10 cellular contexts compared by ENCODE assay signal in genomic region chr20:17559338-17559737, GRCh38. TPM values are rescaled to one million over a fixed set of nuclear protein-coding genes. Genes with fewer than 3 reads are reported as not detected.
DNase-seq lines count a peak whose midpoint lies in the region; ATAC-seq and TF ChIP-seq lines count a peak whose summit lies in the region.
"Had no signal": no experiment of that assay in that cellular context is flagged by ENCODE, and none has a peak within 500 bp of the region (broad histone marks: within the 10 kb centered on the region; RNA-seq: fewer than 3 reads in every experiment).

No MANE protein-coding gene starts in this region.

- intact Hi-C loops in prostate gland (cut with DNase I) = no loop called here

- H3K27ac ChIP-seq in epithelial cell of prostate (peak overlapping the region; percentile 99), prostate gland (peak overlapping the region; percentile 83)

- peaks cover 3% of the 10 kb centered on the region for H3K27me3 Mint-ChIP-seq in stimulated activated naive CD8-positive, alpha-beta T cell treated with anti-CD3 and anti-CD28 coated beads, Interleukin-15, Interleukin-2, amounts not matched to agents 100 ng/mL and 50 ng/mL, for 24 hours
- no peaks in the 10 kb centered on the region for H3K27me3 Mint-ChIP-seq in stimulated activated naive CD8-positive, alpha-beta T cell treated with anti-CD3 and anti-CD28 coated beads, Interleukin-15, amount 100 ng/mL, for 72 hours

- H3K36me3 ChIP-seq in prostate gland = no peaks in the 10 kb centered on the region

- peaks cover 14% of the 10 kb centered on the region for H3K4me1 ChIP-seq in prostate gland (replicated peaks)

- no peak for TF ChIP-seq POLR2A in prostate gland (IDR thresholded peaks at IDR 0.05)

- TF ChIP-seq CTCF in prostate gland (IDR thresholded peaks at IDR 0.05) = no peak

- H3K27me3 ChIP-seq in prostate gland (replicated peaks; ENCODE audit: insufficient read depth) = no peaks in the 10 kb centered on the region

- H3K9me3 Mint-ChIP-seq in stimulated activated naive CD8-positive, alpha-beta T cell treated with anti-CD3 and anti-CD28 coated beads, Interleukin-15, Interleukin-2, amounts not matched to agents 100 ng/mL and 50 ng/mL, for 24 hours = no peaks in the 10 kb centered on the region
- H3K9me3 Mint-ChIP-seq in stimulated activated naive CD8-positive, alpha-beta T cell treated with anti-CD3 and anti-CD28 coated beads, Interleukin-15, amount 100 ng/mL, for 72 hours = no peaks in the 10 kb centered on the region

- H3K4me3 ChIP-seq in prostate gland = no peak overlapping the region

- no peak for DNase-seq in stimulated activated naive CD8-positive, alpha-beta T cell treated with anti-CD3 and anti-CD28 coated beads, Interleukin-15, amount 100 ng/mL, for 72 hours
- DNase-seq in epithelial cell of prostate (ENCODE audit: low read depth, low spot score) = no peak
- no peak for DNase-seq in prostate gland (ENCODE audit: low spot score)
- no peak for DNase-seq in effector CD4-positive, alpha-beta T cell
- no peak for DNase-seq in kidney tubule cell (ENCODE audit: low spot score)
- DNase-seq: kidney had no signal

- no peaks in the 10 kb centered on the region for H3K36me3 Mint-ChIP-seq in stimulated activated naive CD8-positive, alpha-beta T cell treated with anti-CD3 and anti-CD28 coated beads, Interleukin-15, Interleukin-2, amounts not matched to agents 100 ng/mL and 50 ng/mL, for 24 hours (ENCODE audit: low read depth)

- peak overlapping the region; percentile 93 for H3K27ac Mint-ChIP-seq in stimulated activated naive CD8-positive, alpha-beta T cell treated with anti-CD3 and anti-CD28 coated beads, Interleukin-15, Interleukin-2, amounts not matched to agents 100 ng/mL and 50 ng/mL, for 24 hours
- no peak overlapping the region for H3K27ac Mint-ChIP-seq in stimulated activated naive CD8-positive, alpha-beta T cell treated with anti-CD3 and anti-CD28 coated beads, Interleukin-15, amount 100 ng/mL, for 72 hours
- H3K27ac Mint-ChIP-seq: B cell had no signal

- no peak overlapping the region for H3K4me3 Mint-ChIP-seq in stimulated activated naive CD8-positive, alpha-beta T cell treated with anti-CD3 and anti-CD28 coated beads, Interleukin-15, Interleukin-2, amounts not matched to agents 100 ng/mL and 50 ng/mL, for 24 hours
- H3K4me3 Mint-ChIP-seq in stimulated activated naive CD8-positive, alpha-beta T cell treated with anti-CD3 and anti-CD28 coated beads, Interleukin-15, amount 100 ng/mL, for 72 hours = no peak overlapping the region
- H3K4me3 Mint-ChIP-seq: B cell had no signal

- peaks cover 47% of the 10 kb centered on the region for H3K4me1 Mint-ChIP-seq in stimulated activated naive CD8-positive, alpha-beta T cell treated with anti-CD3 and anti-CD28 coated beads, Interleukin-15, Interleukin-2, amounts not matched to agents 100 ng/mL and 50 ng/mL, for 24 hours (ENCODE audit: low read depth)
- peaks cover 31% of the 10 kb centered on the region for H3K4me1 Mint-ChIP-seq in stimulated activated naive CD8-positive, alpha-beta T cell treated with anti-CD3 and anti-CD28 coated beads, Interleukin-15, amount 100 ng/mL, for 72 hours
- H3K4me1 Mint-ChIP-seq: B cell had no signal

- no peak for ATAC-seq in stimulated activated naive CD8-positive, alpha-beta T cell treated with anti-CD3 and anti-CD28 coated beads, Interleukin-15, amount 100 ng/mL, for 72 hours
- ATAC-seq in HG03039 (IDR thresholded peaks at IDR 0.05; ENCODE audit: unreplicated experiment) = no peak
- ATAC-seq in HG03135 (IDR thresholded peaks at IDR 0.05; ENCODE audit: unreplicated experiment) = no peak

- WGBS in prostate gland = 89% methylated on average over 6 of the region's 6 CpGs

- H3K9me3 ChIP-seq in prostate gland = no peaks in the 10 kb centered on the region

RNA-seq across cellular contexts. Expression of gene DSTN, which starts 10.5 kb away (rescaled TPM):
- 100 to 1,000 TPM; 284 to 559 TPM for total RNA-seq in prostate gland

RNA-seq across cellular contexts. Expression of gene BFSP1, which starts 28.2 kb away (rescaled TPM):
- total RNA-seq in prostate gland = 1 to 10 TPM in 1 of 2 donors, under 1 TPM in 1; 0.27 to 6.9 TPM
- total RNA-seq: B cell had no signal
